Comparison of ENCODE assay signal across 8 cellular contexts in the genomic region with DNA sequence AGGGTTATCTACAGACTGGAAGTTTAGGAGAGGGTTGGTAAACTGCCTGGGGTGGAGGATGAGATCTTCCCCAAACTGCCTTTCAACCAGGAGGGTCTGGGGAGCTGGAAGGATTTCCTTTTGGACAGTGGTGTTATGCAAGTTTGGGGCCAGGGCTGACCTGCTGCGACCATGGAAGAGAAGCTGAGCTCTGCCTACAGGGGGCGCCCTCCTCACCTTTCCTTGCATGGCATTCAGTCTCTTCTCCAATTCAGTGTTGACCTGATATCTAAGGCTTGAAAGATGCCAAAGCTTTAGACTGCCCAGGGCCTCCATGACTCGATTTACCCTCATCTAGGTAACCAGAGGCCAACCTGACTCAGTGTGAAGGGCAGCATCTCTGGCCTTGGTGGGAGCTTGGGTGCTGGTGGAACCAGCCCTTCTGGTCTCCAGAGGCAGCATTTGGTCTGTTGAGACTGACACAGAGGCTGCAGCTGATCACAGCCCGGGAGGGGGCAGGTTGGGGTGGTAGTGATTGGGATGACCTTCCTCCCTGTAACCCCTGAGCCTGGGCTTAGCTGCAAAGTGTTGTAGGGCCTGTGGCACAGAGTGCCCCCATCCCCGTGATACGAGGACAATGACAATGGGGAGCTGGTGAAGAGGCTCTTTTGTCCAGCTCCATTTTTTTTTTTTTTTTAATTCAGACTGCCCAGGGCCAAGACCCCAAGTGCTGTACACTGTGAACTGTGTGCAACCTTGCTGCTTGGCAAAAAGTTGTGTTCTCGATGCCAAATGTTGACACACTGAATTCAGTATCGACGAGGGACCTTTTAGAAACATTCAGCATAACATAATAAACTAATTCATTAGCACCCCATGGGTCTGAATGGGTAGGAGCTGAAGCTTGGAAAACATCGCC.
DNase-seq lines count a peak whose midpoint lies in the region; ATAC-seq and TF ChIP-seq lines count a peak whose summit lies in the region.

No MANE protein-coding gene starts in this region.

- H3K4me1 ChIP-seq in GM23338 (ENCODE audit: insufficient read depth) (no peaks in the 10 kb centered on the region), aorta (ENCODE audit: control insufficient read depth in 1 of 2, insufficient read depth in 2 of 2, low read length in 2 of 2) (no peaks in the 10 kb centered on the region), tibial artery (no peaks in the 10 kb centered on the region)

- 42% methylated on average over 10 of the region's 10 CpGs for WGBS in aorta, 2 donors

- H3K4me2 ChIP-seq in GM23338 = no peak overlapping the region
- H3K4me2 ChIP-seq in SU-DHL-6 (ENCODE audit: low read depth, low read length, poor library complexity, severe bottlenecking) = no peak overlapping the region

- H3K27ac Mint-ChIP-seq in GM23338 = no peak overlapping the region

- H3K9me2 ChIP-seq in GM23338 (ENCODE audit: insufficient read depth) = no peaks in the 10 kb centered on the region
- no peaks in the 10 kb centered on the region for H3K9me2 ChIP-seq in SU-DHL-6 (replicated peaks; ENCODE audit: insufficient read depth, low read length)

- no peak for TF ChIP-seq POLR2A in GM18505 (IDR thresholded peaks at IDR 0.05; ENCODE audit: borderline replicate concordance, extremely low read depth, insufficient read depth, insufficient read length)

- ATAC-seq in GM23338 (peak; percentile 83), aorta (ENCODE audit: low FRiP score) (no peak), GM18505 (IDR thresholded peaks at IDR 0.05; ENCODE audit: unreplicated experiment) (no peak), GM18502 (IDR thresholded peaks at IDR 0.05; ENCODE audit: poor library complexity, unreplicated experiment) (no peak)

- no peaks in the 10 kb centered on the region for H3K79me2 ChIP-seq in GM23338 (replicated peaks; ENCODE audit: insufficient read depth)
- no peaks in the 10 kb centered on the region for H3K79me2 ChIP-seq in SU-DHL-6 (ENCODE audit: insufficient read depth, low read length)

- no peaks in the 10 kb centered on the region for H3K27me3 ChIP-seq in GM23338 (ENCODE audit: insufficient read depth)
- H3K27me3 ChIP-seq in SU-DHL-6 (ENCODE audit: low read length) = no peaks in the 10 kb centered on the region
- H3K27me3 ChIP-seq in aorta (ENCODE audit: control insufficient read depth in 1 of 2, insufficient read depth in 2 of 2, low read length in 1 of 2) = peaks cover 0 to 2% of the 10 kb centered on the region in 2 donors
- peaks cover 0 to 20% of the 10 kb centered on the region in 2 donors for H3K27me3 ChIP-seq in tibial artery

- H3K9ac ChIP-seq in SU-DHL-6 (ENCODE audit: low read length) = no peak overlapping the region

- H3K4me3 Mint-ChIP-seq in GM23338 = no peak overlapping the region

- H2AFZ ChIP-seq in GM23338 (no peak overlapping the region), SU-DHL-6 (ENCODE audit: low read depth, low read length, severe bottlenecking) (no peak overlapping the region)

- H3K36me3 ChIP-seq in GM23338 (ENCODE audit: insufficient read depth) (no peaks in the 10 kb centered on the region), SU-DHL-6 (ENCODE audit: low read length) (no peaks in the 10 kb centered on the region), aorta (ENCODE audit: control insufficient read depth in 1 of 2, insufficient read depth in 2 of 2, low read length in 1 of 2) (no peaks in the 10 kb centered on the region), tibial artery (no peaks in the 10 kb centered on the region)

- no peaks in the 10 kb centered on the region for H3K9me3 Mint-ChIP-seq in GM23338

- peak; percentile 86 for TF ChIP-seq CTCF in GM23338 (conservative IDR thresholded peaks at IDR 0.05; ENCODE audit: low read depth in 2 of 2)
- TF ChIP-seq CTCF in SU-DHL-6 (IDR thresholded peaks at IDR 0.05; ENCODE audit: insufficient read depth, low read length, poor library complexity, severe bottlenecking) = peak; percentile 74
- no peak for TF ChIP-seq CTCF in tibial artery (IDR thresholded peaks at IDR 0.05)

- H3F3A ChIP-seq in GM23338 (replicated peaks; ENCODE audit: low read depth) = no peaks in the 10 kb centered on the region
- H3F3A ChIP-seq in SU-DHL-6 (ENCODE audit: insufficient read depth) = no peaks in the 10 kb centered on the region

- H3K9me3 ChIP-seq in SU-DHL-6 (ENCODE audit: insufficient read depth, low read length) (no peaks in the 10 kb centered on the region), aorta (ENCODE audit: control insufficient read depth, low read length) (no peaks in the 10 kb centered on the region), tibial artery (no peaks in the 10 kb centered on the region)

- peaks cover 6% of the 10 kb centered on the region for H3K27me3 Mint-ChIP-seq in GM23338 (ENCODE audit: insufficient read depth, low read depth, poor library complexity)

- intact Hi-C loops in aorta (cut with DNase I) (no loop called here), tibial artery (cut with DNase I; ENCODE audit: low total_unique reads) (no loop called here)

- peaks cover 6% of the 10 kb centered on the region; the same call in 1 of the 3 replicates for H3K4me1 Mint-ChIP-seq in GM23338

- H3K36me3 Mint-ChIP-seq in GM23338 (ENCODE audit: low read depth) = no peaks in the 10 kb centered on the region

- no peak overlapping the region for H3K27ac ChIP-seq in GM23338 (ENCODE audit: low read depth)
- H3K27ac ChIP-seq in SU-DHL-6 (ENCODE audit: low read depth, low read length) = no peak overlapping the region
- H3K27ac ChIP-seq in aorta (ENCODE audit: low read depth in 1 of 2, low read length in 2 of 2) = no peak overlapping the region
- H3K27ac ChIP-seq in tibial artery = no peak overlapping the region

- H4K20me1 ChIP-seq in GM23338 (replicated peaks; ENCODE audit: insufficient read depth) (no peaks in the 10 kb centered on the region), SU-DHL-6 (ENCODE audit: low read depth, low read length) (no peaks in the 10 kb centered on the region)

- H3K4me3 ChIP-seq in GM23338 = no peak overlapping the region
- no peak overlapping the region for H3K4me3 ChIP-seq in SU-DHL-6 (ENCODE audit: insufficient read depth, low read length, poor library complexity, severe bottlenecking)
- H3K4me3 ChIP-seq in aorta (ENCODE audit: low read length in 2 of 2) = no peak overlapping the region
- H3K4me3 ChIP-seq in tibial artery = no peak overlapping the region

- DNase-seq in DMS153 treated with DMSO at 0.1 percent for 48 hours (lab: John Stamatoyannopoulos, UW; ENCODE audit: unreplicated experiment) = peak; percentile 19
- peak; percentile 80 for DNase-seq in GM23338 (ENCODE audit: low spot score)
- DNase-seq in medulla oblongata (ENCODE audit: extremely low spot score) = peak; percentile 20
- DNase-seq in aorta = no peak
- no peak for DNase-seq in tibial artery

TF ChIP-seq in GM23338, 12 proteins besides CTCF, POLR2A, EP300 and RAD21 (continues in another document):
- TF ChIP-seq CREB1 (CRISPR knock-in tag; IDR thresholded peaks at IDR 0.05; ENCODE audit: low read depth) (no peak), EZH2 (IDR thresholded peaks at IDR 0.05; ENCODE audit: low read depth, unreplicated experiment) (no peak), ZNF331 (CRISPR knock-in tag; IDR thresholded peaks at IDR 0.05; ENCODE audit: low read depth) (no peak), ETS1 (IDR thresholded peaks at IDR 0.05) (no peak), NANOG (IDR thresholded peaks at IDR 0.05; ENCODE audit: borderline replicate concordance) (no peak), POLR2AphosphoS5 (IDR thresholded peaks at IDR 0.05; ENCODE audit: low read depth) (no peak), JUNB (IDR thresholded peaks at IDR 0.05; ENCODE audit: unreplicated experiment) (no peak)
- TF ChIP-seq, protein P1, sequence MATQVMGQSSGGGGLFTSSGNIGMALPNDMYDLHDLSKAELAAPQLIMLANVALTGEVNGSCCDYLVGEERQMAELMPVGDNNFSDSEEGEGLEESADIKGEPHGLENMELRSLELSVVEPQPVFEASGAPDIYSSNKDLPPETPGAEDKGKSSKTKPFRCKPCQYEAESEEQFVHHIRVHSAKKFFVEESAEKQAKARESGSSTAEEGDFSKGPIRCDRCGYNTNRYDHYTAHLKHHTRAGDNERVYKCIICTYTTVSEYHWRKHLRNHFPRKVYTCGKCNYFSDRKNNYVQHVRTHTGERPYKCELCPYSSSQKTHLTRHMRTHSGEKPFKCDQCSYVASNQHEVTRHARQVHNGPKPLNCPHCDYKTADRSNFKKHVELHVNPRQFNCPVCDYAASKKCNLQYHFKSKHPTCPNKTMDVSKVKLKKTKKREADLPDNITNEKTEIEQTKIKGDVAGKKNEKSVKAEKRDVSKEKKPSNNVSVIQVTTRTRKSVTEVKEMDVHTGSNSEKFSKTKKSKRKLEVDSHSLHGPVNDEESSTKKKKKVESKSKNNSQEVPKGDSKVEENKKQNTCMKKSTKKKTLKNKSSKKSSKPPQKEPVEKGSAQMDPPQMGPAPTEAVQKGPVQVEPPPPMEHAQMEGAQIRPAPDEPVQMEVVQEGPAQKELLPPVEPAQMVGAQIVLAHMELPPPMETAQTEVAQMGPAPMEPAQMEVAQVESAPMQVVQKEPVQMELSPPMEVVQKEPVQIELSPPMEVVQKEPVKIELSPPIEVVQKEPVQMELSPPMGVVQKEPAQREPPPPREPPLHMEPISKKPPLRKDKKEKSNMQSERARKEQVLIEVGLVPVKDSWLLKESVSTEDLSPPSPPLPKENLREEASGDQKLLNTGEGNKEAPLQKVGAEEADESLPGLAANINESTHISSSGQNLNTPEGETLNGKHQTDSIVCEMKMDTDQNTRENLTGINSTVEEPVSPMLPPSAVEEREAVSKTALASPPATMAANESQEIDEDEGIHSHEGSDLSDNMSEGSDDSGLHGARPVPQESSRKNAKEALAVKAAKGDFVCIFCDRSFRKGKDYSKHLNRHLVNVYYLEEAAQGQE (IDR thresholded peaks at IDR 0.05; ENCODE audit: unreplicated experiment) = no peak

Comparison
In these comparisons a context has a peak if more than half of its experiments do, and no peak if none do; other contexts are left out.
1. DNase-seq: peak in DMS153 treated with DMSO at 0.1 percent for 48 hours (single experiment), GM23338 (single experiment) and medulla oblongata (single experiment); none in aorta (0 of 2) and tibial artery (0 of 2).
2. CTCF ChIP-seq: peak in GM23338 (2 of 2) and SU-DHL-6 (single experiment); none in tibial artery (0 of 2).